ENCODE assay signal across 8 cellular contexts in the genomic region with DNA sequence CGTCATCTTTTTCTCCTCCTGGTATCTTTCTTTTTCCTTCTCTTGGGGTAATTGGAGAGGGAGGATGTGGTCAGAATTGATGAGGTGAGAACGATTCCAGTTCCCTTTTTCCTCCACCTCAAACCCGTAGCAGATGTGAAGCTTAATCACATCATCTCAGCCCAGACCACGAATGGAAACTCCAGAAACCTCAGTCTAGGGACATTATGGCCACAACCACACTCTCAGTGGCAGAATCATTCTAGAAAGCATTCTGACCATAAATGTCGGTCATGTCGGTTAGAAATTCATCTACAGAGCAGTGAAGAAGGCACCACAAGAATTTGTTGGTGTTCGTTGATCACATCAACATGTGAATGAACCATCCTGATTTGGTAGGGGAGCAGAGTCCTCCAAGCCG.
DNase-seq lines count a peak whose midpoint lies in the region; ATAC-seq lines count a peak whose summit lies in the region.

No MANE protein-coding gene starts in this region.

- peak overlapping the region; percentile 60 for H3K27ac Mint-ChIP-seq in activated naive CD8-positive, alpha-beta T cell treated with anti-CD3 and anti-CD28 coated beads for 36 hours

- ATAC-seq in GM18502 (IDR thresholded peaks at IDR 0.05; ENCODE audit: poor library complexity, unreplicated experiment) (peak; percentile 56), GM21447 (IDR thresholded peaks at IDR 0.05; ENCODE audit: unreplicated experiment) (peak; percentile 63), HG03521 (IDR thresholded peaks at IDR 0.05; ENCODE audit: unreplicated experiment) (peak; percentile 34)

- intact Hi-C loops in posterior cingulate gyrus (cut with DNase I) = no loop called here

- H3K9me3 Mint-ChIP-seq in activated naive CD8-positive, alpha-beta T cell treated with anti-CD3 and anti-CD28 coated beads for 36 hours = peaks cover 2% of the 10 kb centered on the region

- peak; percentile 69 for DNase-seq in activated naive CD8-positive, alpha-beta T cell treated with anti-CD3 and anti-CD28 coated beads for 36 hours
- DNase-seq in posterior cingulate gyrus (no peak), hippocampal formation (lab: John Stamatoyannopoulos, UW) (no peak), germinal center (ENCODE audit: low spot score) (no peak), NCI-H510A treated with DMSO at 0.1 percent for 48 hours (lab: John Stamatoyannopoulos, UW) (no peak)

- H3K36me3 Mint-ChIP-seq in activated naive CD8-positive, alpha-beta T cell treated with anti-CD3 and anti-CD28 coated beads for 36 hours = peaks cover 5% of the 10 kb centered on the region

- peaks cover 4% of the 10 kb centered on the region for H3K27me3 Mint-ChIP-seq in activated naive CD8-positive, alpha-beta T cell treated with anti-CD3 and anti-CD28 coated beads for 36 hours

- peak overlapping the region; percentile 37 for H3K4me3 Mint-ChIP-seq in activated naive CD8-positive, alpha-beta T cell treated with anti-CD3 and anti-CD28 coated beads for 36 hours

- peaks cover 58% of the 10 kb centered on the region for H3K4me1 Mint-ChIP-seq in activated naive CD8-positive, alpha-beta T cell treated with anti-CD3 and anti-CD28 coated beads for 36 hours
